Comparison of ENCODE assay signal across 12 cellular contexts in the genomic region with DNA sequence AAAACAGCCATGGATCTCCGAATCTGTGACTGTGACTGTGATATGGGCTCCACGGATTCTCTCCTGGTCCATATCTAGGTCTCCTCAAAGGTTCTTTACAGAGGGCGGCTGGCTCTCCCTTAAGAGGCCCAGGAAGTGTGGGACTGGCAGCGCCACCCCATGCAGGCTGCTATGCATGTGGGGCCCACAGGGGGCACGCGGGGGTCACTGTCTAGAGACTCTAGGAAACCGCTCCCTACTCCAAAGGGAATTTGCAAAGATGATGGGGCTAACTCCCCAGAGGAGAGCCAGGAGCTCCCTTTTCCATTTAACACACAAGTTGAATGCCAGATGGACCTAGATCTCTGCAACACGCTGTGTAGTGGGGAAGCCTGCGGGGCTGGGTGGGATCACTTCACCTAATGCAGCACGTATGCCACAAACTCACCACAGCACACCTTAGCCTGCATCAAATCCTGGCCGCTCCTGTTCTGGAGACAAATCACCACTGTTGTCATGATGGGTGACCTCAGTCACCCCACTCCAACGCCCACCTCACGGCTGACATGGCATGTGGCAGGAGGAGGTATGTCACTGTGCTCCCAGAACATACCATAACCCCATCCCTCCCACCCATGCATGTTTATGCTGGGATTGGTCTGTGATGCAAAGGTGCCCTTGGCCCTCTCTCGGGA.
DNase-seq lines count a peak whose midpoint lies in the region; ATAC-seq and TF ChIP-seq lines count a peak whose summit lies in the region.
"Had no signal": no experiment of that assay in that cellular context is flagged by ENCODE, and none has a peak within 500 bp of the region (broad histone marks: within the 10 kb centered on the region; RNA-seq: fewer than 3 reads in every experiment).

No MANE protein-coding gene starts in this region.

- intact Hi-C loops in CD4-positive, alpha-beta T cell (cut with DNase I, micrococcal nuclease), result loop anchor here in 1 of 2 experiments (5.0 kb wide), 1 partner anchor 43 kb away; no protein-coding TSS in a partner anchor
- intact Hi-C loops in gastrocnemius medialis (cut with DNase I; ENCODE audit: low total_unique reads), result loop anchor here (5.0 to 10.0 kb wide), 3 partner anchors 435 to 685 kb away; partner anchors contain the start of genes ENO1, RERE and SLC2A5

- H3K9ac ChIP-seq in OCI-LY1 (ENCODE audit: low read length) (no peak overlapping the region), GM23248 (no peak overlapping the region)

- H3K27ac Mint-ChIP-seq in CD4-positive, alpha-beta T cell, result peak overlapping the region; percentile 83
- H3K27ac Mint-ChIP-seq: activated T-cell treated with anti-CD3 and anti-CD28 coated beads, Interleukin-2, amount 50 U/mL, for 72 hours had no signal

- H3K79me2 ChIP-seq in OCI-LY1 (ENCODE audit: insufficient read depth, low read length), result peaks cover 92% of the 10 kb centered on the region
- H3K79me2 ChIP-seq in GM23248 (ENCODE audit: insufficient read depth), result peaks cover 98% of the 10 kb centered on the region

- H3K9me3 ChIP-seq in CD4-positive, alpha-beta T cell (ENCODE audit: control insufficient read depth, low read length), result no peaks in the 10 kb centered on the region
- H3K9me3 ChIP-seq in OCI-LY1 (ENCODE audit: low read length) (no peaks in the 10 kb centered on the region), gastrocnemius medialis (no peaks in the 10 kb centered on the region), BE2C (no peaks in the 10 kb centered on the region), GM23248 (ENCODE audit: low read depth) (no peaks in the 10 kb centered on the region)

- H3K36me3 ChIP-seq in OCI-LY1 (ENCODE audit: insufficient read depth, low read length), result peaks cover 83% of the 10 kb centered on the region
- H3K36me3 ChIP-seq in gastrocnemius medialis, result no peaks in the 10 kb centered on the region
- H3K36me3 ChIP-seq in BE2C, result no peaks in the 10 kb centered on the region
- 0 out of 2 replicates have a peak, but pooled peaks cover 2% of the 10 kb centered on the region for H3K36me3 ChIP-seq in GM23248 (ENCODE audit: low read depth)

- no peaks in the 10 kb centered on the region for H3K27me3 ChIP-seq in CD4-positive, alpha-beta T cell (ENCODE audit: control insufficient read depth, insufficient read depth, low read length)
- no peaks in the 10 kb centered on the region for H3K27me3 ChIP-seq in OCI-LY1 (ENCODE audit: insufficient read depth, low read length)
- H3K27me3 ChIP-seq in gastrocnemius medialis, result no peaks in the 10 kb centered on the region
- no peaks in the 10 kb centered on the region for H3K27me3 ChIP-seq in BE2C
- no peaks in the 10 kb centered on the region for H3K27me3 ChIP-seq in GM23248 (replicated peaks; ENCODE audit: insufficient read depth)

- H3K4me1 Mint-ChIP-seq in CD4-positive, alpha-beta T cell (ENCODE audit: low read depth), result peaks cover 86% of the 10 kb centered on the region

- H3K4me2 ChIP-seq in OCI-LY1 (ENCODE audit: low read length) (no peak overlapping the region), GM23248 (ENCODE audit: unreplicated experiment) (no peak overlapping the region)

- H3K9me2 ChIP-seq in OCI-LY1 (ENCODE audit: low read depth, low read length) (no peaks in the 10 kb centered on the region), GM23248 (ENCODE audit: insufficient read depth) (no peaks in the 10 kb centered on the region)

- in situ Hi-C loops in gastrocnemius medialis (cut with MboI; ENCODE audit: low sequenced_read_pairs in 4 of 4), result loop anchor here in 1 of 4 donors (5.0 kb wide), 1 partner anchor 38 kb away; no protein-coding TSS in a partner anchor
- in situ Hi-C loops in GM23248 (cut with MboI), result no loop called here

- TF ChIP-seq POLR2A in gastrocnemius medialis (IDR thresholded peaks at IDR 0.05), result no peak

- H3K27me3 Mint-ChIP-seq in CD4-positive, alpha-beta T cell, result no peaks in the 10 kb centered on the region
- H3K27me3 Mint-ChIP-seq: activated CD4-positive, alpha-beta T cell treated with anti-CD3 and anti-CD28 coated beads for 36 hours; naive B cell had no signal

- no peak overlapping the region for H3K4me3 ChIP-seq in OCI-LY1 (ENCODE audit: low read depth, low read length, poor library complexity, severe bottlenecking)
- no peak overlapping the region for H3K4me3 ChIP-seq in gastrocnemius medialis
- H3K4me3 ChIP-seq in BE2C (ENCODE audit: low read depth, low read length), result no peak overlapping the region
- no peak overlapping the region for H3K4me3 ChIP-seq in GM23248

- H3K4me3 Mint-ChIP-seq in CD4-positive, alpha-beta T cell, result no peak overlapping the region
- H3K4me3 Mint-ChIP-seq: activated CD4-positive, alpha-beta T cell treated with anti-CD3 and anti-CD28 coated beads for 36 hours; activated T-cell treated with anti-CD3 and anti-CD28 coated beads, Interleukin-2, amount 50 U/mL, for 72 hours had no signal

- 90% methylated on average over 14 of the region's 14 CpGs for WGBS in GM23248 (ENCODE audit: low coverage in 1 of 2, low lambda C conversion rate in 2 of 2, missing lambda C conversion rate in 2 of 2), 2 experiments

- H3K9me3 Mint-ChIP-seq in CD4-positive, alpha-beta T cell, result no peaks in the 10 kb centered on the region
- H3K9me3 Mint-ChIP-seq: activated T-cell treated with anti-CD3 and anti-CD28 coated beads, Interleukin-2, amount 50 U/mL, for 72 hours; naive B cell had no signal

- peaks cover 56% of the 10 kb centered on the region for H3K36me3 Mint-ChIP-seq in CD4-positive, alpha-beta T cell (ENCODE audit: low read depth)

- no peak for DNase-seq in CD4-positive, alpha-beta T cell
- peak; percentile 31 for DNase-seq in left kidney (ENCODE audit: low read depth, low spot score)
- DNase-seq in gastrocnemius medialis, result no peak
- DNase-seq in BE2C, result no peak
- no peak for DNase-seq in GM23248
- no peak for DNase-seq in activated CD4-positive, alpha-beta T cell treated with anti-CD3 and anti-CD28 coated beads for 1 hour
- DNase-seq: activated CD4-positive, alpha-beta T cell treated with anti-CD3 and anti-CD28 coated beads for 36 hours; activated T-cell treated with anti-CD3 and anti-CD28 coated beads, Interleukin-2, amount 50 U/mL, for 72 hours; naive B cell; SW 1271 had no signal

- H2AFZ ChIP-seq in OCI-LY1 (ENCODE audit: low read length) (no peak overlapping the region), GM23248 (no peak overlapping the region)

- no peak for ATAC-seq in CD4-positive, alpha-beta T cell (ENCODE audit: poor library complexity)
- ATAC-seq in gastrocnemius medialis (no peak), HG03159 (IDR thresholded peaks at IDR 0.05; ENCODE audit: unreplicated experiment) (no peak)
- ATAC-seq: activated CD4-positive, alpha-beta T cell treated with anti-CD3 and anti-CD28 coated beads for 36 hours; activated T-cell treated with anti-CD3 and anti-CD28 coated beads, Interleukin-2, amount 50 U/mL, for 72 hours had no signal

- H3K4me1 ChIP-seq in OCI-LY1 (ENCODE audit: insufficient read depth, low read length, severe bottlenecking), result no peaks in the 10 kb centered on the region
- peaks cover 98 to 99% of the 10 kb centered on the region in 2 donors for H3K4me1 ChIP-seq in gastrocnemius medialis
- no peaks in the 10 kb centered on the region for H3K4me1 ChIP-seq in BE2C
- H3K4me1 ChIP-seq in GM23248 (ENCODE audit: insufficient read depth), result peaks cover 11% of the 10 kb centered on the region

- no peak overlapping the region for H3K27ac ChIP-seq in CD4-positive, alpha-beta T cell (ENCODE audit: low read depth, low read length)
- H3K27ac ChIP-seq in OCI-LY1 (ENCODE audit: low read depth, low read length, poor library complexity, severe bottlenecking) (no peak overlapping the region), gastrocnemius medialis (peak overlapping the region; percentile 90 to 95 (median 93)), GM23248 (no peak overlapping the region)

- no peak for TF ChIP-seq CTCF in CD4-positive, alpha-beta T cell (IDR thresholded peaks at IDR 0.05)
- TF ChIP-seq CTCF in OCI-LY1 (IDR thresholded peaks at IDR 0.05; ENCODE audit: low read length), result peak; percentile 53
- TF ChIP-seq CTCF in gastrocnemius medialis (IDR thresholded peaks at IDR 0.05 in 4 of 5, conservative IDR thresholded peaks at IDR 0.05 in 1 of 5), result peak in 1 of 5 experiments; percentile 13
- no peak for TF ChIP-seq CTCF in BE2C (IDR thresholded peaks at IDR 0.05; ENCODE audit: low read depth, low read length)

- H3F3A ChIP-seq in OCI-LY1 (ENCODE audit: insufficient read depth, low read length) (no peaks in the 10 kb centered on the region), GM23248 (ENCODE audit: insufficient read depth) (peaks cover 12% of the 10 kb centered on the region)

- CTCF ChIA-PET in CD4-positive, alpha-beta T cell (lab: Charles Lee), result no interaction called here

- POLR2A ChIA-PET in CD4-positive, alpha-beta T cell (lab: Charles Lee), result no interaction called here

- H4K20me1 ChIP-seq in OCI-LY1 (ENCODE audit: insufficient read depth, low read length) (0 out of 2 replicates have a peak, but pooled peaks cover 3% of the 10 kb centered on the region), GM23248 (ENCODE audit: insufficient read depth) (no peaks in the 10 kb centered on the region)

Comparison
In these comparisons a context has a peak if more than half of its experiments do, and no peak if none do; other contexts are left out.
1. H3K27ac ChIP-seq: peak in gastrocnemius medialis (4 of 4); none in CD4-positive, alpha-beta T cell (single experiment), OCI-LY1 (single experiment) and GM23248 (single experiment).